In the genomic region with DNA sequence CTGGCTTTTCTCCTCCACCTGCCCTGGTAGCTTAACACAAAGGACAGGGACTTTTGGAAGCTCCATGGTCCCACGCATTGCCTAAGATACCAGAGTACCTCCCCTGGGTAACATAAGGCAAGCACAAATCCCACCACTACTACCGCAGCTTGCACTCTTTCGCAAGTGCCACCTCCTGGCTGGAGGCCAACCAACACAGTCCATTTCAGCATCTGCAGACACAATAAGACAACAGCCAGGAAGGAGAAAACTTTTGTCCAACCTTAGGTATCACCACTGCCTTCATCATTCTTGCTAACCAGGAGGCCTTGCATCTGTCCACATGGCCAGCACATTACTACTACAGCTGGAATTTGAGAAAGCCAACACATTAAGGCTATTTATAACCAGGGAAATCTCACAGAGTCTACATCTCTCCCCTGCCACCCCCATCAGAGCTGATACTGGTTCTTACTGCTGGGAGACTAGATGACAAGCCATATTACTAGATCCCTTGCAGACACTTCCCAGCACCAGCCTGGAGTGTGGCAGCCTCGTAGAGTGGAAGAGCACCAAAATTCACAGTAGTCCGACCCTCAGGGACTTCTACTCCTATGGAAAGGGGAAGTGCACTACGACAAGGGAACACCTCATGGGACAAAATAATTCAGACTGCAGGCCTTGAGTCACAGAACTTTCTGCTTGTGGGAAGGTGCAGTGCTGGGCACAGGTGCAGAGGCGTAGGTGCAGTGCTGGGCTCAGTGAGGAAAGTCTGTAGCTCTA, we compare ENCODE assay signal across 13 cellular contexts. TPM values are rescaled to one million over a fixed set of nuclear protein-coding genes. Genes with fewer than 3 reads are reported as not detected.
A peak's percentile ranks its signal among the peaks of the same experiment; 100 is the strongest.
DNase-seq lines count a peak whose midpoint lies in the region; ATAC-seq, FAIRE-seq and TF ChIP-seq lines count a peak whose summit lies in the region.
"Had no signal": no experiment of that assay in that cellular context is flagged by ENCODE, and none has a peak within 500 bp of the region (broad histone marks: within the 10 kb centered on the region; RNA-seq: fewer than 3 reads in every experiment).

No MANE protein-coding gene starts in this region.

- peaks cover 6% of the 10 kb centered on the region for H3K4me1 Mint-ChIP-seq in astrocyte (ENCODE audit: low read depth, unreplicated experiment)
- peaks cover 5% of the 10 kb centered on the region for H3K4me1 Mint-ChIP-seq in activated T-cell treated with anti-CD3 and anti-CD28 coated beads, Interleukin-2, amount 50 U/mL, for 24 hours (ENCODE audit: low read depth)
- peaks cover 5 to 6% of the 10 kb centered on the region in 2 donors for H3K4me1 Mint-ChIP-seq in natural killer cell
- H3K4me1 Mint-ChIP-seq: nephron progenitor cell had no signal

- BruUV-seq in HepG2 (replicated peaks; lab: Mats Ljungman, UMichigan): no TSS peak

- DNase-seq in EH (ENCODE audit: low read depth) (peak; percentile 56), Karpas-422 (peak; percentile 47), astrocyte (ENCODE audit: low read depth) (peak; percentile 23), HepG2 (ENCODE audit: low spot score) (peak; percentile 14), nucleus accumbens (lab: John Stamatoyannopoulos, UW) (no peak), natural killer cell (no peak)
- no peak for DNase-seq in activated T-cell treated with anti-CD3 and anti-CD28 coated beads, Interleukin-2, amount 50 U/mL, for 24 hours
- DNase-seq: Caco-2, NCI-H187 treated with DMSO at 0.1 percent for 48 hours, nephron progenitor cell had no signal

- ATAC-seq in HepG2 (peak; percentile 78), GM21576 (IDR thresholded peaks at IDR 0.05; ENCODE audit: unreplicated experiment) (no peak), natural killer cell (no peak)
- ATAC-seq: activated naive CD4-positive, alpha-beta T cell treated with anti-CD3 and anti-CD28 coated beads, Interleukin-2, amount 50 U/mL, for 72 hours had no signal

- in situ Hi-C loops in HepG2 (cut with HindIII; ENCODE audit: extremely low pct_ligation_motif_present, low pct_unique_long_range_greater_than_20kb): no loop called here

- no peak for TF ChIP-seq POLR2A in HepG2 (IDR thresholded peaks at IDR 0.05; ENCODE audit: insufficient read depth in 1 of 2, low read depth in 2 of 2, low read length in 2 of 2)

- H3K4me3 Mint-ChIP-seq in astrocyte (ENCODE audit: unreplicated experiment) (no peak overlapping the region), natural killer cell (no peak overlapping the region)
- no peak overlapping the region for H3K4me3 Mint-ChIP-seq in activated T-cell treated with anti-CD3 and anti-CD28 coated beads, Interleukin-2, amount 50 U/mL, for 24 hours
- H3K4me3 Mint-ChIP-seq: nephron progenitor cell had no signal

- TF ChIP-seq EP300 in HepG2 (IDR thresholded peaks at IDR 0.05; ENCODE audit: low read depth in 2 of 2, low read length in 2 of 2) (no peak), HepG2 (CRISPR knock-in tag; IDR thresholded peaks at IDR 0.05; ENCODE audit: borderline replicate concordance) (no peak)

- H3K4me1 ChIP-seq in Karpas-422 (ENCODE audit: low read length): no peaks in the 10 kb centered on the region
- H3K4me1 ChIP-seq in astrocyte (ENCODE audit: insufficient read depth, low read length): no peaks in the 10 kb centered on the region
- no peaks in the 10 kb centered on the region for H3K4me1 ChIP-seq in HepG2 (ENCODE audit: insufficient read depth, low read length)
- H3K4me1 ChIP-seq: Caco-2, tibial nerve had no signal

- no peaks in the 10 kb centered on the region for H3K9me3 ChIP-seq in Karpas-422 (ENCODE audit: low read length)
- no peaks in the 10 kb centered on the region for H3K9me3 ChIP-seq in astrocyte (ENCODE audit: insufficient read depth, low read depth, low read length)
- peaks cover 5% of the 10 kb centered on the region; the same call in 1 of the 2 replicates for H3K9me3 ChIP-seq in HepG2 (ENCODE audit: low read length)

- no peak for TF ChIP-seq RAD21 in HepG2 (CRISPR knock-in tag; IDR thresholded peaks at IDR 0.05)

- H4K20me1 ChIP-seq in Karpas-422 (ENCODE audit: insufficient read depth, low read depth, low read length) (no peaks in the 10 kb centered on the region), astrocyte (ENCODE audit: insufficient read depth, low read length) (no peaks in the 10 kb centered on the region), HepG2 (ENCODE audit: insufficient read depth, low read length) (no peaks in the 10 kb centered on the region)

- H3K9me2 ChIP-seq in Karpas-422 (replicated peaks; ENCODE audit: insufficient read depth, low read length): no peaks in the 10 kb centered on the region

- no peak for FAIRE-seq in astrocyte (lab: Jason Lieb, UNC)
- no peak for FAIRE-seq in HepG2 (lab: Jason Lieb, UNC)

- no peak overlapping the region for H2AFZ ChIP-seq in Karpas-422 (ENCODE audit: low read length)
- H2AFZ ChIP-seq in astrocyte (ENCODE audit: low read depth, low read length): no peak overlapping the region
- H2AFZ ChIP-seq in HepG2 (ENCODE audit: low read length): peak overlapping the region; percentile 64

- H3K36me3 Mint-ChIP-seq in astrocyte (ENCODE audit: low read depth, unreplicated experiment) (no peaks in the 10 kb centered on the region), natural killer cell (peaks cover 12% of the 10 kb centered on the region)
- no peaks in the 10 kb centered on the region for H3K36me3 Mint-ChIP-seq in activated T-cell treated with anti-CD3 and anti-CD28 coated beads, Interleukin-2, amount 50 U/mL, for 24 hours (ENCODE audit: low read depth)

- H3K27me3 ChIP-seq in Karpas-422 (ENCODE audit: low read length) (no peaks in the 10 kb centered on the region), astrocyte (ENCODE audit: insufficient read depth, low read length) (no peaks in the 10 kb centered on the region), HepG2 (ENCODE audit: control insufficient read depth in 1 of 2, insufficient read depth in 2 of 2, low read length in 2 of 2) (no peaks in the 10 kb centered on the region)
- H3K27me3 ChIP-seq: tibial nerve had no signal

- POLR2A ChIA-PET in HepG2 (lab: Yijun Ruan, JAX): no interaction called here

- H3K4me3 ChIP-seq in Karpas-422 (ENCODE audit: low read length) (no peak overlapping the region), astrocyte (ENCODE audit: insufficient read depth, low read depth, low read length) (no peak overlapping the region), HepG2 (replicated peaks in 1 of 3; ENCODE audit: insufficient read depth in 1 of 3, low read depth in 2 of 3, low read length in 3 of 3) (peak overlapping the region in 1 of 3 experiments; percentile 20; a peak in 1 of 6 replicates)
- H3K4me3 ChIP-seq: tibial nerve had no signal

- H3K27me3 Mint-ChIP-seq in astrocyte (ENCODE audit: low read depth, unreplicated experiment) (no peaks in the 10 kb centered on the region), natural killer cell (ENCODE audit: low read depth in 2 of 2) (no peaks in the 10 kb centered on the region)
- no peaks in the 10 kb centered on the region for H3K27me3 Mint-ChIP-seq in activated T-cell treated with anti-CD3 and anti-CD28 coated beads, Interleukin-2, amount 50 U/mL, for 24 hours

- no peak for TF ChIP-seq CTCF in astrocyte (IDR thresholded peaks at IDR 0.05; ENCODE audit: insufficient read depth, low read depth, low read length)
- TF ChIP-seq CTCF in HepG2 (CRISPR knock-in tag; IDR thresholded peaks at IDR 0.05): peak; percentile 37
- TF ChIP-seq CTCF in natural killer cell (IDR thresholded peaks at IDR 0.05): no peak

- intact Hi-C loops in HepG2 (cut with micrococcal nuclease; ENCODE audit: unreplicated experiment) (no loop called here), natural killer cell (cut with micrococcal nuclease) (no loop called here)

- H3K36me3 ChIP-seq in Karpas-422 (ENCODE audit: insufficient read depth, low read length) (no peaks in the 10 kb centered on the region), astrocyte (ENCODE audit: insufficient read depth, low read length) (no peaks in the 10 kb centered on the region), HepG2 (replicated peaks in 1 of 2; ENCODE audit: control insufficient read depth in 1 of 2, insufficient read depth in 2 of 2, low read length in 2 of 2) (no peaks in the 10 kb centered on the region)
- H3K36me3 ChIP-seq: tibial nerve had no signal

- H3K79me2 ChIP-seq in Karpas-422 (ENCODE audit: low read length) (no peaks in the 10 kb centered on the region), astrocyte (ENCODE audit: insufficient read depth, low read length) (no peaks in the 10 kb centered on the region), HepG2 (ENCODE audit: insufficient read depth, low read length) (no peaks in the 10 kb centered on the region)

- H3K4me2 ChIP-seq in Karpas-422 (ENCODE audit: low read depth, low read length, poor library complexity, severe bottlenecking): no peak overlapping the region
- H3K4me2 ChIP-seq in astrocyte (ENCODE audit: low read length): no peak overlapping the region
- H3K4me2 ChIP-seq in HepG2 (ENCODE audit: low read depth, low read length): peak overlapping the region; percentile 58

- peaks cover 2% of the 10 kb centered on the region for H3K9me3 Mint-ChIP-seq in astrocyte (ENCODE audit: unreplicated experiment)
- H3K9me3 Mint-ChIP-seq in activated T-cell treated with anti-CD3 and anti-CD28 coated beads, Interleukin-2, amount 50 U/mL, for 24 hours: peaks cover 21% of the 10 kb centered on the region
- no peaks in the 10 kb centered on the region for H3K9me3 Mint-ChIP-seq in natural killer cell

- H3K27ac ChIP-seq in Karpas-422 (ENCODE audit: low read length): no peak overlapping the region
- H3K27ac ChIP-seq in astrocyte (ENCODE audit: low read depth, low read length): no peak overlapping the region
- no peak overlapping the region for H3K27ac ChIP-seq in HepG2 (ENCODE audit: extremely low read length, insufficient read depth, low read length)
- H3K27ac ChIP-seq: tibial nerve had no signal

- CTCF ChIA-PET in HepG2 (lab: Yijun Ruan, JAX; ENCODE audit: low intra/inter-chr PET ratio, low total read pairs): no interaction called here

- WGBS in HepG2 (ENCODE audit: low lambda C conversion rate): 23% methylated on average over 5 of the region's 7 CpGs

- H3K9ac ChIP-seq in Karpas-422 (ENCODE audit: low read length) (no peak overlapping the region), astrocyte (ENCODE audit: low read length) (no peak overlapping the region), HepG2 (ENCODE audit: insufficient read depth, low read depth, low read length) (no peak overlapping the region)

- H3K27ac Mint-ChIP-seq in astrocyte (ENCODE audit: unreplicated experiment) (no peak overlapping the region), natural killer cell (no peak overlapping the region)
- no peak overlapping the region for H3K27ac Mint-ChIP-seq in activated T-cell treated with anti-CD3 and anti-CD28 coated beads, Interleukin-2, amount 50 U/mL, for 24 hours
- H3K27ac Mint-ChIP-seq: activated naive CD4-positive, alpha-beta T cell treated with anti-CD3 and anti-CD28 coated beads, Interleukin-2, amount 50 U/mL, for 72 hours; nephron progenitor cell had no signal

RNA-seq across cellular contexts. Expression of gene CDK13, which starts 39.8 kb away (rescaled TPM):
- total RNA-seq in Karpas-422 (2014; rRNA removed; shearing (Covaris generic); ENCODE audit: low replicate concordance): 64.6 and 81.1 TPM in 2 replicates
- 43.7 and 45.3 TPM in 2 replicates for total RNA-seq in astrocyte
- 35.0 and 40.9 TPM in 2 replicates for total RNA-seq in HepG2 (2016; rRNA removed; fragmentation: Illumina TruSeq; extraction: Trizol)
- total RNA-seq in HepG2 (2016; cell fraction: cytosol; rRNA removed; fragmentation: Illumina TruSeq; extraction: Trizol; ENCODE audit: low read depth): 185 and 197 TPM in 2 replicates
- 31.5 and 38.9 TPM in 2 replicates for total RNA-seq in HepG2 (2016; cell fraction: insoluble cytoplasmic fraction; rRNA removed; fragmentation: Illumina TruSeq; extraction: Trizol)
- total RNA-seq in HepG2 (2016; cell fraction: membrane; rRNA removed; fragmentation: Illumina TruSeq; extraction: Trizol): 96.5 and 112 TPM in 2 replicates
- total RNA-seq in HepG2 (2016; cell fraction: nucleus; rRNA removed; fragmentation: Illumina TruSeq; extraction: Trizol): 61.2 and 62.8 TPM in 2 replicates
- polyA plus RNA-seq in HepG2 (2011; rRNA removed): 20.7 and 21.0 TPM in 2 replicates
- polyA plus RNA-seq in HepG2 (2011; cell fraction: cytosol; rRNA removed): 10.2 and 14.3 TPM in 2 replicates
- polyA plus RNA-seq in HepG2 (2011; cell fraction: nucleus; rRNA removed): 27.6 and 31.2 TPM in 2 replicates
- polyA plus RNA-seq in HepG2 (2012): 19.2 and 19.7 TPM in 2 replicates
- polyA plus RNA-seq in HepG2 (2016; cell fraction: cytosol; fragmentation: Illumina TruSeq; extraction: Trizol; ENCODE audit: low read depth): 0.78 and 1.0 TPM in 2 replicates
- polyA plus RNA-seq in HepG2 (2016; cell fraction: insoluble cytoplasmic fraction; fragmentation: Illumina TruSeq; extraction: Trizol; ENCODE audit: low read depth): 27.4 and 28.3 TPM in 2 replicates
- 2.9 and 3.7 TPM in 2 replicates for polyA plus RNA-seq in HepG2 (2016; cell fraction: membrane; fragmentation: Illumina TruSeq; extraction: Trizol; ENCODE audit: low read depth)
- polyA plus RNA-seq in HepG2 (2016; cell fraction: nucleus; fragmentation: Illumina TruSeq; extraction: Trizol; ENCODE audit: insufficient read depth, low read depth): 48.0 and 54.1 TPM in 2 replicates
- 30.6 and 45.8 TPM in 2 replicates for polyA minus RNA-seq in HepG2 (2011; rRNA and poly(A)+ RNA removed; ENCODE audit: low replicate concordance)
- 21.5 and 22.7 TPM in 2 replicates for polyA minus RNA-seq in HepG2 (2011; cell fraction: cytosol; rRNA and poly(A)+ RNA removed)
- 124 and 129 TPM in 2 replicates for polyA minus RNA-seq in HepG2 (2011; cell fraction: nucleus; rRNA and poly(A)+ RNA removed)
- 100 to 1,000 TPM; 149 to 179 (median 163) TPM for total RNA-seq in natural killer cell

Comparison
In these comparisons a context has a peak if more than half of its experiments do, and no peak if none do; other contexts are left out.
1. DNase-seq: peak in EH (single experiment), Karpas-422 (single experiment), astrocyte (single experiment) and HepG2 (single experiment); none in activated T-cell treated with anti-CD3 and anti-CD28 coated beads, Interleukin-2, amount 50 U/mL, for 24 hours (single experiment), nucleus accumbens (0 of 56) and natural killer cell (single experiment).